In the genomic region with DNA sequence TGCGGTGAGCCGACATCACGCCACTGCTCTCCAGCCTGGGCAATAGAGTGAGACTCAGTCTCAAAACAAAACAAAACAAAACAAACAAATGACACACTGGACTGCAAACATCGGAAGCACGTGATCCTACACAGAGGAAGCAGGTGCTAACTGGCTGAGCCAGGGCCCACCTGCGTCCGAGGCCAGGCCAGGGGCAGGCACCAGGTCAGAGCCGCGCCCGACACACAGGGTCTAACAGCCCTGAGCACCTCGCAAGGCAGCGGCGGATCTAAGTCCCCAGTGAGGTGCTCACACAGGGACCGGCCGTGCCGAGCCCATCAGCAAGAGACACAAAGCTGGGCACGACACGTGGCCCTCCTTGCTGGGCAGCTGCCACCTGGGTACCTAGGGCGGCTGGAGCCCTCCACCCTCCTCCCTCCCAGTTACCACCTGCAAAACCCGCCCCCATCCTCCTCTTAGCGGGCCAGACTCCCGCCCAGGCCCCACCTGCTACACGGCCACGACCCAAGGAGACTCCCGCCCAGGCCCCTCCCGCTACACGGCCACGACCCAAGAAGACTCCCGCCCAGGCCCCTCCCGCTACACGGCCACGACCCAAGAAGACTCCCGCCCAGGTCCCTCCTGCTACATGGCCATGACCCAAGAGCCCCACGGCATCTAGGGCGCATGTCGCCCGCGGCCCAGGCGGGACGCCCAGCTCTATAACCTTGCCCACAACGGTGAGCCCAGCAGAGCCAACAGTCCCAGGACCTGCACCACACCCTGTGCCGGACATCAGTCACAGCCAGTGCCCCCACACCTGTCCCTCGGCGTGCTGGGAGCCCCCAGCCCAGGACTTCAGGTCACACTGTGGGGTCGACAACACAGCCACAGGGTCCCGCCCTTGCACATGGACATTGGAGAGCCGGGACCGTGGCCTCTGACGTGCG, we compare ENCODE assay signal across 2 cellular contexts.
TF ChIP-seq lines count a peak whose summit lies in the region.

No MANE protein-coding gene starts in this region.

TF ChIP-seq in IMR-90, 13 proteins besides CTCF, POLR2A, EP300 and RAD21:
- TF ChIP-seq RFX5 (IDR thresholded peaks at IDR 0.05; ENCODE audit: low read depth, low read length) = no peak
- TF ChIP-seq, protein P1, sequence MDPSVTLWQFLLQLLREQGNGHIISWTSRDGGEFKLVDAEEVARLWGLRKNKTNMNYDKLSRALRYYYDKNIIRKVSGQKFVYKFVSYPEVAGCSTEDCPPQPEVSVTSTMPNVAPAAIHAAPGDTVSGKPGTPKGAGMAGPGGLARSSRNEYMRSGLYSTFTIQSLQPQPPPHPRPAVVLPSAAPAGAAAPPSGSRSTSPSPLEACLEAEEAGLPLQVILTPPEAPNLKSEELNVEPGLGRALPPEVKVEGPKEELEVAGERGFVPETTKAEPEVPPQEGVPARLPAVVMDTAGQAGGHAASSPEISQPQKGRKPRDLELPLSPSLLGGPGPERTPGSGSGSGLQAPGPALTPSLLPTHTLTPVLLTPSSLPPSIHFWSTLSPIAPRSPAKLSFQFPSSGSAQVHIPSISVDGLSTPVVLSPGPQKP (IDR thresholded peaks at IDR 0.05; ENCODE audit: borderline replicate concordance, low read depth, low read length) = no peak
- no peak for TF ChIP-seq CEBPB (IDR thresholded peaks at IDR 0.05; ENCODE audit: low read depth, low read length)
- TF ChIP-seq SMC3 (IDR thresholded peaks at IDR 0.05; ENCODE audit: low read depth, low read length) = no peak
- TF ChIP-seq NFE2L2 (IDR thresholded peaks at IDR 0.05; ENCODE audit: low read depth, low read length) = no peak
- TF ChIP-seq MAFK (IDR thresholded peaks at IDR 0.05; ENCODE audit: low read depth, low read length) = no peak
- TF ChIP-seq, protein P2, sequence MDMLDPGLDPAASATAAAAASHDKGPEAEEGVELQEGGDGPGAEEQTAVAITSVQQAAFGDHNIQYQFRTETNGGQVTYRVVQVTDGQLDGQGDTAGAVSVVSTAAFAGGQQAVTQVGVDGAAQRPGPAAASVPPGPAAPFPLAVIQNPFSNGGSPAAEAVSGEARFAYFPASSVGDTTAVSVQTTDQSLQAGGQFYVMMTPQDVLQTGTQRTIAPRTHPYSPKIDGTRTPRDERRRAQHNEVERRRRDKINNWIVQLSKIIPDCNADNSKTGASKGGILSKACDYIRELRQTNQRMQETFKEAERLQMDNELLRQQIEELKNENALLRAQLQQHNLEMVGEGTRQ (IDR thresholded peaks at IDR 0.05; ENCODE audit: low read depth, low read length) = no peak
- no peak for TF ChIP-seq MXI1 (IDR thresholded peaks at IDR 0.05; ENCODE audit: borderline replicate concordance, low read depth, low read length)
- no peak for TF ChIP-seq MAZ (IDR thresholded peaks at IDR 0.05; ENCODE audit: borderline replicate concordance, low read depth, low read length)
- TF ChIP-seq RCOR1 (IDR thresholded peaks at IDR 0.05; ENCODE audit: insufficient replicate concordance, low read length) = no peak
- TF ChIP-seq FOS (IDR thresholded peaks at IDR 0.05; ENCODE audit: low read depth, low read length) = no peak
- TF ChIP-seq BHLHE40 (IDR thresholded peaks at IDR 0.05; ENCODE audit: low read depth, low read length) = no peak
- TF ChIP-seq CHD1 (IDR thresholded peaks at IDR 0.05; ENCODE audit: low read depth, low read length) = no peak

TF ChIP-seq in WTC11, 78 proteins besides CTCF, POLR2A, EP300 and RAD21:
- TF ChIP-seq JUN (CRISPR knock-in tag; IDR thresholded peaks at IDR 0.05) = no peak
- no peak for TF ChIP-seq NR2C2 (CRISPR knock-in tag; IDR thresholded peaks at IDR 0.05)
- no peak for TF ChIP-seq TEAD1 (CRISPR knock-in tag; IDR thresholded peaks at IDR 0.05)
- TF ChIP-seq, protein P3, sequence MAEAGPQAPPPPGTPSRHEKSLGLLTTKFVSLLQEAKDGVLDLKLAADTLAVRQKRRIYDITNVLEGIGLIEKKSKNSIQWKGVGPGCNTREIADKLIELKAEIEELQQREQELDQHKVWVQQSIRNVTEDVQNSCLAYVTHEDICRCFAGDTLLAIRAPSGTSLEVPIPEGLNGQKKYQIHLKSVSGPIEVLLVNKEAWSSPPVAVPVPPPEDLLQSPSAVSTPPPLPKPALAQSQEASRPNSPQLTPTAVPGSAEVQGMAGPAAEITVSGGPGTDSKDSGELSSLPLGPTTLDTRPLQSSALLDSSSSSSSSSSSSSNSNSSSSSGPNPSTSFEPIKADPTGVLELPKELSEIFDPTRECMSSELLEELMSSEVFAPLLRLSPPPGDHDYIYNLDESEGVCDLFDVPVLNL (CRISPR knock-in tag; IDR thresholded peaks at IDR 0.05; ENCODE audit: borderline replicate concordance, low read depth) = no peak
- no peak for TF ChIP-seq IRF2 (CRISPR knock-in tag; IDR thresholded peaks at IDR 0.05; ENCODE audit: borderline replicate concordance, low read depth)
- TF ChIP-seq, protein P2 (CRISPR knock-in tag; IDR thresholded peaks at IDR 0.05) = no peak
- TF ChIP-seq, protein P4, sequence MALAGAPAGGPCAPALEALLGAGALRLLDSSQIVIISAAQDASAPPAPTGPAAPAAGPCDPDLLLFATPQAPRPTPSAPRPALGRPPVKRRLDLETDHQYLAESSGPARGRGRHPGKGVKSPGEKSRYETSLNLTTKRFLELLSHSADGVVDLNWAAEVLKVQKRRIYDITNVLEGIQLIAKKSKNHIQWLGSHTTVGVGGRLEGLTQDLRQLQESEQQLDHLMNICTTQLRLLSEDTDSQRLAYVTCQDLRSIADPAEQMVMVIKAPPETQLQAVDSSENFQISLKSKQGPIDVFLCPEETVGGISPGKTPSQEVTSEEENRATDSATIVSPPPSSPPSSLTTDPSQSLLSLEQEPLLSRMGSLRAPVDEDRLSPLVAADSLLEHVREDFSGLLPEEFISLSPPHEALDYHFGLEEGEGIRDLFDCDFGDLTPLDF (CRISPR knock-in tag; IDR thresholded peaks at IDR 0.05) = no peak
- TF ChIP-seq ZNF121 (CRISPR knock-in tag; IDR thresholded peaks at IDR 0.05) = no peak
- TF ChIP-seq, protein P5, sequence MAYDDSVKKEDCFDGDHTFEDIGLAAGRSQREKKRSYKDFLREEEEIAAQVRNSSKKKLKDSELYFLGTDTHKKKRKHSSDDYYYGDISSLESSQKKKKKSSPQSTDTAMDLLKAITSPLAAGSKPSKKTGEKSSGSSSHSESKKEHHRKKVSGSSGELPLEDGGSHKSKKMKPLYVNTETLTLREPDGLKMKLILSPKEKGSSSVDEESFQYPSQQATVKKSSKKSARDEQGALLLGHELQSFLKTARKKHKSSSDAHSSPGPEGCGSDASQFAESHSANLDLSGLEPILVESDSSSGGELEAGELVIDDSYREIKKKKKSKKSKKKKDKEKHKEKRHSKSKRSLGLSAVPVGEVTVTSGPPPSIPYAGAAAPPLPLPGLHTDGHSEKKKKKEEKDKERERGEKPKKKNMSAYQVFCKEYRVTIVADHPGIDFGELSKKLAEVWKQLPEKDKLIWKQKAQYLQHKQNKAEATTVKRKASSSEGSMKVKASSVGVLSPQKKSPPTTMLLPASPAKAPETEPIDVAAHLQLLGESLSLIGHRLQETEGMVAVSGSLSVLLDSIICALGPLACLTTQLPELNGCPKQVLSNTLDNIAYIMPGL (CRISPR knock-in tag; IDR thresholded peaks at IDR 0.05) = no peak
- TF ChIP-seq, protein P6, sequence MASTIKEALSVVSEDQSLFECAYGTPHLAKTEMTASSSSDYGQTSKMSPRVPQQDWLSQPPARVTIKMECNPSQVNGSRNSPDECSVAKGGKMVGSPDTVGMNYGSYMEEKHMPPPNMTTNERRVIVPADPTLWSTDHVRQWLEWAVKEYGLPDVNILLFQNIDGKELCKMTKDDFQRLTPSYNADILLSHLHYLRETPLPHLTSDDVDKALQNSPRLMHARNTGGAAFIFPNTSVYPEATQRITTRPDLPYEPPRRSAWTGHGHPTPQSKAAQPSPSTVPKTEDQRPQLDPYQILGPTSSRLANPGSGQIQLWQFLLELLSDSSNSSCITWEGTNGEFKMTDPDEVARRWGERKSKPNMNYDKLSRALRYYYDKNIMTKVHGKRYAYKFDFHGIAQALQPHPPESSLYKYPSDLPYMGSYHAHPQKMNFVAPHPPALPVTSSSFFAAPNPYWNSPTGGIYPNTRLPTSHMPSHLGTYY (CRISPR knock-in tag; IDR thresholded peaks at IDR 0.05) = no peak
- no peak for TF ChIP-seq OVOL2 (CRISPR knock-in tag; IDR thresholded peaks at IDR 0.05; ENCODE audit: borderline replicate concordance)
- TF ChIP-seq CREM (CRISPR knock-in tag; IDR thresholded peaks at IDR 0.05) = no peak
- no peak for TF ChIP-seq NFYB (CRISPR knock-in tag; conservative IDR thresholded peaks at IDR 0.05; ENCODE audit: low read depth)
- TF ChIP-seq, protein P7, sequence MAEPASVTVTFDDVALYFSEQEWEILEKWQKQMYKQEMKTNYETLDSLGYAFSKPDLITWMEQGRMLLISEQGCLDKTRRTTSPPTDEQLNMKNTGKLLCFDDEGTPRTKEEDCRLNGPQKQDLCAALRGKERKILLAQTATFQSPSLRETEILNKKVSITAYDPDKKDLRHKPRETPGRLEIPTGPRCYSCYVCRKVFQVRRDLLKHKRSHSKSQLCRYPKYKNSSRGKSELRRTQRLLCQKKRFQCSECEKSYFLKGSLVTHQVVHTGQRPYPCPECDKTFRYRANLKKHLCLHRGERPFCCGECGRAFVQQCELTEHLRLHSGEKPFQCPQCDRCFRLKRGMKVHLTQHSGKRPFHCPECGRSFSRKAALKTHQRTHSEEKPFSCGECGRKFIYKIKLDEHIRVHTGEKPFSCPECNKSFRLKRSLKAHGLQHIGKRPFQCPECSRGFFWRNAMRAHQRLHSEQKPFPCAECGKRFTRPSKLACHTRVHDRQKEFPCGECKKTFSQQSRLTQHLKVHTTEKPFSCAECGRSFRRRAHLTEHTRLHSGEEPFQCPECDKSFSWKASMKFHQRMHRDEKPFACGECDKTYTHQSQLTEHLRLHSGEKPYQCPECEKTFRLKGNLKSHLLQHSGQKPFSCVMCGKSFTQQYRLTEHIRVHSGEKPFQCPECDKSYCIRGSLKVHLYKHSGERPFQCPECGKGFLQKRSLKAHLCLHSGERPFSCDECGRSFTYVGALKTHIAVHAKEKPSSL (CRISPR knock-in tag; conservative IDR thresholded peaks at IDR 0.05) = no peak
- TF ChIP-seq ZNF423 (CRISPR knock-in tag; IDR thresholded peaks at IDR 0.05) = no peak
- TF ChIP-seq, protein P8, sequence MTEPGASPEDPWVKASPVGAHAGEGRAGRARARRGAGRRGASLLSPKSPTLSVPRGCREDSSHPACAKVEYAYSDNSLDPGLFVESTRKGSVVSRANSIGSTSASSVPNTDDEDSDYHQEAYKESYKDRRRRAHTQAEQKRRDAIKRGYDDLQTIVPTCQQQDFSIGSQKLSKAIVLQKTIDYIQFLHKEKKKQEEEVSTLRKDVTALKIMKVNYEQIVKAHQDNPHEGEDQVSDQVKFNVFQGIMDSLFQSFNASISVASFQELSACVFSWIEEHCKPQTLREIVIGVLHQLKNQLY (CRISPR knock-in tag; IDR thresholded peaks at IDR 0.05) = no peak
- TF ChIP-seq SP1 (CRISPR knock-in tag; conservative IDR thresholded peaks at IDR 0.05) = no peak
- no peak for TF ChIP-seq NFATC4 (CRISPR knock-in tag; IDR thresholded peaks at IDR 0.05)
